Comparison of ENCODE assay signal across 8 cellular contexts in genomic region chr14:90697577-90698206, GRCh38.
DNase-seq lines count a peak whose midpoint lies in the region; ATAC-seq lines count a peak whose summit lies in the region.

No MANE protein-coding gene starts in this region.

- peak; percentile 79 for DNase-seq in ACHN
- peak; percentile 85 for DNase-seq in NCI-H748 (lab: John Stamatoyannopoulos, UW; ENCODE audit: unreplicated experiment)
- DNase-seq in activated CD4-positive, alpha-beta T cell treated with anti-CD3 and anti-CD28 coated beads, Interleukin-2, amount 50 U/mL, for 48 hours = peak; percentile 78 to 83
- DNase-seq in effector CD4-positive, alpha-beta T cell = peak; percentile 64
- peak; percentile 83 to 84 for DNase-seq in lung microvascular endothelial cell (ENCODE audit: low read depth in 2 of 2)
- DNase-seq in stimulated activated CD8-positive, alpha-beta memory T cell treated with anti-CD3 and anti-CD28 coated beads, Interleukin-12 subunit alpha, Interleukin-12 subunit beta, amount 100 ng/mL, for 24 hours (ENCODE audit: extremely low read depth) = peak; percentile 36

- in situ Hi-C loops in ACHN (cut with HindIII; ENCODE audit: low pct_ligation_motif_present, low pct_unique_long_range_greater_than_20kb, low sequenced_read_pairs) = no loop called here

- ATAC-seq in GM18861 (IDR thresholded peaks at IDR 0.05; ENCODE audit: unreplicated experiment) (peak; percentile 79), HG03460 (IDR thresholded peaks at IDR 0.05; ENCODE audit: unreplicated experiment) (peak; percentile 90)

Comparison
In these comparisons a context has a peak if more than half of its experiments do, and no peak if none do; other contexts are left out.
1. Peak in every context shown above with its lines: DNase-seq and ATAC-seq.